25 cellular contexts compared by ENCODE assay signal in the genomic region with DNA sequence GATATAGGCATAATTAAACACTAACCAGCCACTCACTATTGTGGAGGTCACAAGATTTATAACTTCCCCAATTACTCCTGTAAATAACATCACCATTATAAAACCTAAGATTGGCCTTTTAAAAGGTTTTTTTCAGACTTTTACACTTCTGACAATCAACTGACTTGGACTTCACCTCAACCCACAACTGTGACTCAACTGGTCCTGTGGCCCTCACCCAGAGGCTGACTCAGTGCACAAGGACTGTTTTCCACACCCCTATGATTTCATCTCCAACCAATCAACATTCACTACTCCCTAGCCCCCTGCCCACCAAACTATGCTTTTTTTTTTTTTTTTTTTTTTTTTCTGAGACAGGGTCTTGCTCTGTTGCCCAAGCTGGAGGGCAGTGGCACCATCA. TPM values are rescaled to one million over a fixed set of nuclear protein-coding genes. Genes with fewer than 3 reads are reported as not detected.
DNase-seq lines count a peak whose midpoint lies in the region; ATAC-seq lines count a peak whose summit lies in the region.
"Had no signal": no experiment of that assay in that cellular context is flagged by ENCODE, and none has a peak within 500 bp of the region (broad histone marks: within the 10 kb centered on the region; RNA-seq: fewer than 3 reads in every experiment).

No MANE protein-coding gene starts in this region.

- H2AFZ ChIP-seq in Karpas-422 (ENCODE audit: low read length) = no peak overlapping the region

- no peak overlapping the region for H3K4me3 Mint-ChIP-seq in activated T-helper 17 cell treated with anti-CD3 and anti-CD28 coated beads, Interleukin-2, amount 50 U/mL, for 72 hours
- H3K4me3 Mint-ChIP-seq in stimulated activated naive CD8-positive, alpha-beta T cell treated with anti-CD3 and anti-CD28 coated beads, Interleukin-15, amount 100 ng/mL, for 72 hours = no peak overlapping the region
- H3K4me3 Mint-ChIP-seq: B cell, HFFc6 had no signal

- H3K9me3 Mint-ChIP-seq in activated T-helper 17 cell treated with anti-CD3 and anti-CD28 coated beads, Interleukin-2, amount 50 U/mL, for 72 hours = no peaks in the 10 kb centered on the region
- H3K9me3 Mint-ChIP-seq in stimulated activated naive CD8-positive, alpha-beta T cell treated with anti-CD3 and anti-CD28 coated beads, Interleukin-15, amount 100 ng/mL, for 72 hours = no peaks in the 10 kb centered on the region

- no peak overlapping the region for H3K9ac ChIP-seq in Karpas-422 (ENCODE audit: low read length)
- H3K9ac ChIP-seq: SK-N-SH had no signal

- peak in 2 of 3 donors; percentile 0 to 5 for DNase-seq in stimulated activated CD4-positive, alpha-beta T cell treated with anti-CD3 and anti-CD28 coated beads, Interleukin-12 subunit alpha, Interleukin-12 subunit beta, amount 100 ng/mL, for 48 hours (ENCODE audit: low read depth in 2 of 3, low spot score in 1 of 3)
- no peak for DNase-seq in stimulated activated CD4-positive, alpha-beta T cell treated with anti-CD3 and anti-CD28 coated beads, Interleukin-2, amount 100 ng/mL, for 24 hours
- DNase-seq in glomerular visceral epithelial cell (ENCODE audit: extremely low spot score) = peak; percentile 38
- peak in 1 of 2 donors; percentile 25 for DNase-seq in stimulated activated naive CD8-positive, alpha-beta T cell treated with anti-CD3 and anti-CD28 coated beads, Interleukin-15, amount 100 ng/mL, for 72 hours
- DNase-seq in NCI-H1092 (lab: John Stamatoyannopoulos, UW) = no peak
- no peak for DNase-seq in Karpas-422
- DNase-seq: activated CD4-positive, alpha-beta T cell treated with anti-CD3 and anti-CD28 coated beads for 1 hour; dermis blood vessel endothelial cell; DND-41; erythroblast; HFFc6; NCI-H1048; NCI-H2029 treated with DMSO at 0.1 percent for 48 hours; NCI-H446 treated with DMSO at 0.1 percent for 48 hours; SK-N-SH; stimulated activated CD4-positive, alpha-beta T cell treated with anti-CD3 and anti-CD28 coated beads, Interleukin-12 subunit alpha, Interleukin-12 subunit beta, amount 100 ng/mL, for 4 hours; stimulated activated naive CD4-positive, alpha-beta T cell treated with Interleukin-2 at 50 U/mL for 16 hours; T1000; trophoblast cell had no signal

- peak; percentile 93 for ATAC-seq in activated T-helper 17 cell treated with anti-CD3 and anti-CD28 coated beads, Interleukin-2, amount 50 U/mL, for 72 hours (replicated peaks)
- ATAC-seq in stimulated activated naive CD8-positive, alpha-beta T cell treated with anti-CD3 and anti-CD28 coated beads, Interleukin-15, amount 100 ng/mL, for 72 hours = peak; percentile 79
- ATAC-seq: K562, left lobe of liver had no signal

- H3K27me3 Mint-ChIP-seq in activated T-helper 17 cell treated with anti-CD3 and anti-CD28 coated beads, Interleukin-2, amount 50 U/mL, for 72 hours = peaks cover 8% of the 10 kb centered on the region
- no peaks in the 10 kb centered on the region for H3K27me3 Mint-ChIP-seq in stimulated activated naive CD8-positive, alpha-beta T cell treated with anti-CD3 and anti-CD28 coated beads, Interleukin-15, amount 100 ng/mL, for 72 hours
- H3K27me3 Mint-ChIP-seq: B cell had no signal

- no peaks in the 10 kb centered on the region for H3K9me3 ChIP-seq in Karpas-422 (ENCODE audit: low read length)
- H3K9me3 ChIP-seq: SK-N-SH had no signal

- peaks cover 3% of the 10 kb centered on the region; the same call in 1 of the 2 replicates for H3K4me1 ChIP-seq in Karpas-422 (ENCODE audit: low read length)

- H4K20me1 ChIP-seq in Karpas-422 (ENCODE audit: insufficient read depth, low read depth, low read length) = no peaks in the 10 kb centered on the region

- no peaks in the 10 kb centered on the region for H3K4me1 Mint-ChIP-seq in activated T-helper 17 cell treated with anti-CD3 and anti-CD28 coated beads, Interleukin-2, amount 50 U/mL, for 72 hours
- no peaks in the 10 kb centered on the region for H3K4me1 Mint-ChIP-seq in stimulated activated naive CD8-positive, alpha-beta T cell treated with anti-CD3 and anti-CD28 coated beads, Interleukin-15, amount 100 ng/mL, for 72 hours
- H3K4me1 Mint-ChIP-seq: B cell had no signal

- no peaks in the 10 kb centered on the region for H3K79me2 ChIP-seq in Karpas-422 (ENCODE audit: low read length)

- H3K27ac Mint-ChIP-seq in activated T-helper 17 cell treated with anti-CD3 and anti-CD28 coated beads, Interleukin-2, amount 50 U/mL, for 72 hours = peak overlapping the region; percentile 13
- H3K27ac Mint-ChIP-seq in stimulated activated naive CD8-positive, alpha-beta T cell treated with anti-CD3 and anti-CD28 coated beads, Interleukin-15, amount 100 ng/mL, for 72 hours = no peak overlapping the region
- H3K27ac Mint-ChIP-seq: B cell, HFFc6 had no signal

- no peak overlapping the region for H3K27ac ChIP-seq in Karpas-422 (ENCODE audit: low read length)

- no peaks in the 10 kb centered on the region for H3K36me3 Mint-ChIP-seq in activated T-helper 17 cell treated with anti-CD3 and anti-CD28 coated beads, Interleukin-2, amount 50 U/mL, for 72 hours (ENCODE audit: low read depth)

- no peaks in the 10 kb centered on the region for H3K36me3 ChIP-seq in Karpas-422 (ENCODE audit: insufficient read depth, low read length)

- H3K4me3 ChIP-seq in Karpas-422 (ENCODE audit: low read length) = no peak overlapping the region
- H3K4me3 ChIP-seq: K562 had no signal

- H3K9me2 ChIP-seq in Karpas-422 (replicated peaks; ENCODE audit: insufficient read depth, low read length) = no peaks in the 10 kb centered on the region
- H3K9me2 ChIP-seq: SK-N-SH had no signal

- no peaks in the 10 kb centered on the region for H3K27me3 ChIP-seq in Karpas-422 (ENCODE audit: low read length)

- no peak overlapping the region for H3K4me2 ChIP-seq in Karpas-422 (ENCODE audit: low read depth, low read length, poor library complexity, severe bottlenecking)
- H3K4me2 ChIP-seq: SK-N-SH had no signal

RNA-seq across cellular contexts. Expression of a gene that starts 11.7 kb away (rescaled TPM):
- total RNA-seq in activated T-helper 17 cell treated with anti-CD3 and anti-CD28 coated beads, Interleukin-2, amount 50 U/mL, for 72 hours = not detected
- not detected in 2 replicates for total RNA-seq in Karpas-422 (2014; rRNA removed; shearing (Covaris generic); ENCODE audit: low replicate concordance)
- total RNA-seq: B cell, cardiac septum, dermis blood vessel endothelial cell, HFFc6, mononuclear cell had no signal

Comparison
In these comparisons a context has a peak if more than half of its experiments do, and no peak if none do; other contexts are left out.
1. DNase-seq: peak in stimulated activated CD4-positive, alpha-beta T cell treated with anti-CD3 and anti-CD28 coated beads, Interleukin-12 subunit alpha, Interleukin-12 subunit beta, amount 100 ng/mL, for 48 hours (2 of 3) and glomerular visceral epithelial cell (single experiment); none in stimulated activated CD4-positive, alpha-beta T cell treated with anti-CD3 and anti-CD28 coated beads, Interleukin-2, amount 100 ng/mL, for 24 hours (0 of 2), NCI-H1092 (single experiment) and Karpas-422 (single experiment).